ENCODE assay signal across 15 cellular contexts in genomic region chr11:67639438-67639859, GRCh38. TPM values are rescaled to one million over a fixed set of nuclear protein-coding genes. Genes with fewer than 3 reads are reported as not detected.
"Had no signal": no experiment of that assay in that cellular context is flagged by ENCODE, and none has a peak within 500 bp of the region (broad histone marks: within the 10 kb centered on the region; RNA-seq: fewer than 3 reads in every experiment).

Gene TBX10, minus strand, starts transcription at chr11:67639763. Its CDS starts 291 bp downstream, at chr11:67639472.

- H3K4me3 ChIP-seq: lung, pancreas had no signal

- H3K4me3 Mint-ChIP-seq: activated naive CD8-positive, alpha-beta T cell; activated T-helper 17 cell treated with anti-CD3 and anti-CD28 coated beads, Interleukin-2, amount 50 U/mL, for 72 hours; central memory CD8-positive, alpha-beta T cell; immature natural killer cell; neural crest cell; stimulated activated memory B cell treated with anti-CD40 and anti-IgM and Interleukin-4, amounts not matched to agents 10 μg/mL and 1 μg/mL and 100 μg/mL, for 72 hours had no signal

- H3K27me3 Mint-ChIP-seq: activated naive CD8-positive, alpha-beta T cell; central memory CD8-positive, alpha-beta T cell had no signal

- H3K27me3 ChIP-seq: pancreas had no signal

- FAIRE-seq: pancreas had no signal

- H3K36me3 ChIP-seq: pancreas had no signal

- H3K27ac ChIP-seq: epithelial cell of prostate, pancreas had no signal

- H3K9me3 Mint-ChIP-seq: activated T-helper 17 cell treated with anti-CD3 and anti-CD28 coated beads, Interleukin-2, amount 50 U/mL, for 72 hours; central memory CD8-positive, alpha-beta T cell; immature natural killer cell; neural crest cell; stimulated activated memory B cell treated with anti-CD40 and anti-IgM and Interleukin-4, amounts not matched to agents 10 μg/mL and 1 μg/mL and 100 μg/mL, for 72 hours had no signal

- H3K4me1 ChIP-seq: pancreas had no signal

- H3K27ac Mint-ChIP-seq: activated naive CD8-positive, alpha-beta T cell; activated T-helper 17 cell treated with anti-CD3 and anti-CD28 coated beads, Interleukin-2, amount 50 U/mL, for 72 hours; immature natural killer cell; stimulated activated memory B cell treated with anti-CD40 and anti-IgM and Interleukin-4, amounts not matched to agents 10 μg/mL and 1 μg/mL and 100 μg/mL, for 72 hours had no signal

- H3K36me3 Mint-ChIP-seq: activated naive CD8-positive, alpha-beta T cell; immature natural killer cell; stimulated activated memory B cell treated with anti-CD40 and anti-IgM and Interleukin-4, amounts not matched to agents 10 μg/mL and 1 μg/mL and 100 μg/mL, for 72 hours had no signal

- H3K4me1 Mint-ChIP-seq: activated T-helper 17 cell treated with anti-CD3 and anti-CD28 coated beads, Interleukin-2, amount 50 U/mL, for 72 hours; central memory CD8-positive, alpha-beta T cell; immature natural killer cell; neural crest cell had no signal

- DNase-seq: activated CD4-positive, alpha-beta T cell treated with anti-CD3 and anti-CD28 coated beads for 1 hour; amniotic stem cell; cortex of kidney had no signal

RNA-seq across cellular contexts. Expression of gene TBX10, which starts in this region (rescaled TPM):
- total RNA-seq: activated T-helper 17 cell treated with anti-CD3 and anti-CD28 coated beads, Interleukin-2, amount 50 U/mL, for 72 hours; fibroblast of lung; left cardiac atrium; lung; myocyte; neural crest cell had no signal
- polyA plus RNA-seq: fibroblast of lung, immature natural killer cell, lung had no signal
